ENCODE assay signal across 1 cellular context in genomic region chr15:63755162-63755561, GRCh38.
TF ChIP-seq lines count a peak whose summit lies in the region.

No MANE protein-coding gene starts in this region.

TF ChIP-seq in A549, 52 proteins besides CTCF, POLR2A, EP300 and RAD21 (continued from another document):
- no peak for TF ChIP-seq ELK1 (IDR thresholded peaks at IDR 0.05; ENCODE audit: low read depth, low read length)
- TF ChIP-seq ZFP36 (IDR thresholded peaks at IDR 0.05; ENCODE audit: borderline replicate concordance, partially characterized antibody) = no peak
